Comparison of ENCODE assay signal across 17 cellular contexts in the genomic region with DNA sequence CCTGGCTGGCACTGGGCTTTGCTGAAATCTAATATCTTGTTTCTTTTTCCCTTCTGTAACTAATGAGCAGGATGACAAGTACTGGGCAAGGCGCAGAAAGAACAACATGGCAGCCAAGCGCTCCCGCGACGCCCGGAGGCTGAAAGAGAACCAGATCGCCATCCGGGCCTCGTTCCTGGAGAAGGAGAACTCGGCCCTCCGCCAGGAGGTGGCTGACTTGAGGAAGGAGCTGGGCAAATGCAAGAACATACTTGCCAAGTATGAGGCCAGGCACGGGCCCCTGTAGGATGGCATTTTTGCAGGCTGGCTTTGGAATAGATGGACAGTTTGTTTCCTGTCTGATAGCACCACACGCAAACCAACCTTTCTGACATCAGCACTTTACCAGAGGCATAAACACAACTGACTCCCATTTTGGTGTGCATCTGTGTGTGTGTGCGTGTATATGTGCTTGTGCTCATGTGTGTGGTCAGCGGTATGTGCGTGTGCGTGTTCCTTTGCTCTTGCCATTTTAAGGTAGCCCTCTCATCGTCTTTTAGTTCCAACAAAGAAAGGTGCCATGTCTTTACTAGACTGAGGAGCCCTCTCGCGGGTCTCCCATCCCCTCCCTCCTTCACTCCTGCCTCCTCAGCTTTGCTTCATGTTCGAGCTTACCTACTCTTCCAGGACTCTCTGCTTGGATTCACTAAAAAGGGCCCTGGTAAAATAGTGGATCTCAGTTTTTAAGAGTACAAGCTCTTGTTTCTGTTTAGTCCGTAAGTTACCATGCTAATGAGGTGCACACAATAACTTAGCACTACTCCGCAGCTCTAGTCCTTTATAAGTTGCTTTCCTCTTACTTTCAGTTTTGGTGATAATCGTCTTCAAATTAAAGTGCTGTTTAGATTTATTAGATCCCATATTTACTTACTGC. TPM values are rescaled to one million over a fixed set of nuclear protein-coding genes. Genes with fewer than 3 reads are reported as not detected.
A peak's percentile ranks its signal among the peaks of the same experiment; 100 is the strongest.
DNase-seq lines count a peak whose midpoint lies in the region; ATAC-seq and TF ChIP-seq lines count a peak whose summit lies in the region.
"Had no signal": no experiment of that assay in that cellular context is flagged by ENCODE, and none has a peak within 500 bp of the region (broad histone marks: within the 10 kb centered on the region; RNA-seq: fewer than 3 reads in every experiment).

No MANE protein-coding gene starts in this region.

- no peaks in the 10 kb centered on the region for H3K79me2 ChIP-seq in PC-3 (ENCODE audit: low read length)
- H3K79me2 ChIP-seq in fibroblast of lung (ENCODE audit: control insufficient read depth, insufficient read depth, low read length): no peaks in the 10 kb centered on the region
- H3K79me2 ChIP-seq in parathyroid adenoma: no peaks in the 10 kb centered on the region
- H3K79me2 ChIP-seq in GM23338 (replicated peaks; ENCODE audit: insufficient read depth): no peaks in the 10 kb centered on the region

- no peaks in the 10 kb centered on the region for H3K27me3 Mint-ChIP-seq in GM23338 (ENCODE audit: insufficient read depth, low read depth, poor library complexity)
- H3K27me3 Mint-ChIP-seq: effector memory CD8-positive, alpha-beta T cell had no signal

- in situ Hi-C loops in HAP-1 (cut with MboI; ENCODE audit: low sequenced_read_pairs): no loop called here

- POLR2A ChIA-PET in AG04450 (lab: Yijun Ruan, JAX): no interaction called here
- POLR2A ChIA-PET in PC-3 (lab: Charles Lee; ENCODE audit: unreplicated experiment): no interaction called here

- H3F3A ChIP-seq in PC-3 (ENCODE audit: low read length, unreplicated experiment) (no peaks in the 10 kb centered on the region), GM23338 (replicated peaks; ENCODE audit: low read depth) (no peaks in the 10 kb centered on the region)

- H4K20me1 ChIP-seq in PC-3 (ENCODE audit: low read length) (no peaks in the 10 kb centered on the region), fibroblast of lung (ENCODE audit: control insufficient read depth, extremely low read depth, insufficient read depth, low read length) (no peaks in the 10 kb centered on the region), GM23338 (replicated peaks; ENCODE audit: insufficient read depth) (no peaks in the 10 kb centered on the region)

- H3K9me2 ChIP-seq in PC-3 (replicated peaks; ENCODE audit: low read length): no peaks in the 10 kb centered on the region
- no peaks in the 10 kb centered on the region for H3K9me2 ChIP-seq in GM23338 (ENCODE audit: insufficient read depth)

- no peak overlapping the region for H3K4me3 Mint-ChIP-seq in GM23338
- H3K4me3 Mint-ChIP-seq: effector memory CD8-positive, alpha-beta T cell; naive B cell; stimulated activated effector memory CD8-positive, alpha-beta T cell treated with anti-CD3 and anti-CD28 coated beads, Interleukin-12 subunit alpha, Interleukin-12 subunit beta, amount 100 ng/mL, for 72 hours had no signal

- no peaks in the 10 kb centered on the region for H3K36me3 ChIP-seq in PC-3 (ENCODE audit: low read depth, low read length)
- no peaks in the 10 kb centered on the region for H3K36me3 ChIP-seq in fibroblast of lung (ENCODE audit: control insufficient read depth, insufficient read depth, low read length)
- H3K36me3 ChIP-seq in parathyroid adenoma (ENCODE audit: control insufficient read depth, insufficient read depth, low read length): no peaks in the 10 kb centered on the region
- no peaks in the 10 kb centered on the region for H3K36me3 ChIP-seq in GM23338 (ENCODE audit: insufficient read depth)
- no peaks in the 10 kb centered on the region for H3K36me3 ChIP-seq in WERI-Rb-1
- no peaks in the 10 kb centered on the region for H3K36me3 ChIP-seq in HAP-1 (replicated peaks)
- H3K36me3 ChIP-seq: brain microvascular endothelial cell had no signal

- CTCF ChIA-PET in AG04450 (lab: Charles Lee): interaction anchor here (0.6 to 1.5 kb wide), 2 partner anchors 36 to 193 kb away, joined by 3 to 4 read pairs; no protein-coding TSS in a partner anchor
- CTCF ChIA-PET in PC-3 (lab: Charles Lee): no interaction called here

- peak overlapping the region; percentile 12 for H3K4me2 ChIP-seq in PC-3 (ENCODE audit: low read length)
- peak overlapping the region; percentile 76 for H3K4me2 ChIP-seq in fibroblast of lung (ENCODE audit: extremely low read depth, insufficient read depth, low read length)
- peak overlapping the region; percentile 15 for H3K4me2 ChIP-seq in parathyroid adenoma (ENCODE audit: low read length)
- no peak overlapping the region for H3K4me2 ChIP-seq in GM23338

- no peak for TF ChIP-seq CTCF in AG04450 (IDR thresholded peaks at IDR 0.05; ENCODE audit: low read depth, low read length)
- no peak for TF ChIP-seq CTCF in PC-3 (conservative IDR thresholded peaks at IDR 0.05; ENCODE audit: low read depth, low read length)
- TF ChIP-seq CTCF in fibroblast of lung (conservative IDR thresholded peaks at IDR 0.05 in 1 of 2, IDR thresholded peaks at IDR 0.05 in 1 of 2; ENCODE audit: low read depth in 1 of 2, low read length in 2 of 2): no peak
- TF ChIP-seq CTCF in parathyroid adenoma (IDR thresholded peaks at IDR 0.05): no peak
- TF ChIP-seq CTCF in GM23338 (conservative IDR thresholded peaks at IDR 0.05; ENCODE audit: low read depth in 2 of 2): no peak
- no peak for TF ChIP-seq CTCF in WERI-Rb-1 (IDR thresholded peaks at IDR 0.05; ENCODE audit: low read depth, low read length)

- no peak overlapping the region for H3K9ac ChIP-seq in PC-3 (ENCODE audit: low read length)
- H3K9ac ChIP-seq in fibroblast of lung (ENCODE audit: insufficient read depth, low read length): no peak overlapping the region
- no peak overlapping the region for H3K9ac ChIP-seq in parathyroid adenoma

- H3K4me3 ChIP-seq in AG04450 (ENCODE audit: low read depth, low read length) (peak overlapping the region; percentile 5; the same call in 1 of the 2 replicates), PC-3 (ENCODE audit: low read length) (peak overlapping the region; percentile 29; the same call in 1 of the 2 replicates), fibroblast of lung (replicated peaks in 1 of 4; ENCODE audit: control extremely low read depth in 1 of 4, insufficient read depth in 1 of 4, low read depth in 3 of 4, low read length in 4 of 4) (peak overlapping the region; percentile 13 to 49 (median 30)), parathyroid adenoma (ENCODE audit: low read depth, low read length) (peak overlapping the region; percentile 7), GM23338 (no peak overlapping the region), WERI-Rb-1 (ENCODE audit: low read depth, low read length) (no peak overlapping the region), HAP-1 (no peak overlapping the region)
- H3K4me3 ChIP-seq: heart right ventricle, right lobe of liver had no signal

- peaks cover 3% of the 10 kb centered on the region for H3K27me3 ChIP-seq in AG04450 (ENCODE audit: control insufficient read depth, insufficient read depth, low read length)
- peaks cover 5% of the 10 kb centered on the region; the same call in 1 of the 2 replicates for H3K27me3 ChIP-seq in PC-3 (ENCODE audit: low read length)
- H3K27me3 ChIP-seq in fibroblast of lung (ENCODE audit: control insufficient read depth, insufficient read depth, low read length): no peaks in the 10 kb centered on the region
- H3K27me3 ChIP-seq in parathyroid adenoma (ENCODE audit: control insufficient read depth, insufficient read depth, low read length): no peaks in the 10 kb centered on the region
- H3K27me3 ChIP-seq in GM23338 (ENCODE audit: insufficient read depth): no peaks in the 10 kb centered on the region
- H3K27me3 ChIP-seq in WERI-Rb-1 (ENCODE audit: insufficient read depth, low read depth, severe bottlenecking): no peaks in the 10 kb centered on the region
- H3K27me3 ChIP-seq in HAP-1 (ENCODE audit: low read depth): no peaks in the 10 kb centered on the region
- H3K27me3 ChIP-seq: brain microvascular endothelial cell, heart right ventricle, right lobe of liver had no signal

- ATAC-seq in PC-3 (no peak), GM23338 (no peak)
- ATAC-seq: effector memory CD8-positive, alpha-beta T cell; stimulated activated effector memory CD8-positive, alpha-beta T cell treated with anti-CD3 and anti-CD28 coated beads, Interleukin-12 subunit alpha, Interleukin-12 subunit beta, amount 100 ng/mL, for 72 hours had no signal

- no peak overlapping the region for H3K27ac Mint-ChIP-seq in GM23338
- H3K27ac Mint-ChIP-seq: effector memory CD8-positive, alpha-beta T cell; naive B cell; stimulated activated effector memory CD8-positive, alpha-beta T cell treated with anti-CD3 and anti-CD28 coated beads, Interleukin-12 subunit alpha, Interleukin-12 subunit beta, amount 100 ng/mL, for 72 hours had no signal

- H2AFZ ChIP-seq in PC-3 (ENCODE audit: low read length): peak overlapping the region; percentile 46; the same call in 1 of the 2 replicates
- H2AFZ ChIP-seq in fibroblast of lung (ENCODE audit: low read length): peak overlapping the region; percentile 79
- H2AFZ ChIP-seq in parathyroid adenoma: peak overlapping the region; percentile 8
- H2AFZ ChIP-seq in GM23338: no peak overlapping the region

- no peaks in the 10 kb centered on the region for H3K4me1 Mint-ChIP-seq in GM23338
- H3K4me1 Mint-ChIP-seq: naive B cell; stimulated activated effector memory CD8-positive, alpha-beta T cell treated with anti-CD3 and anti-CD28 coated beads, Interleukin-12 subunit alpha, Interleukin-12 subunit beta, amount 100 ng/mL, for 72 hours had no signal

- DNase-seq in AG04450 (ENCODE audit: low read depth, low spot score): no peak
- DNase-seq in PC-3: no peak
- DNase-seq in fibroblast of lung (ENCODE audit: low read depth in 2 of 2): peak in 1 of 2 donors; percentile 42
- no peak for DNase-seq in activated CD4-positive, CD25-positive, alpha-beta regulatory T cell (lab: John Stamatoyannopoulos, UW)
- DNase-seq in GM23338 (ENCODE audit: low spot score): no peak
- DNase-seq in WERI-Rb-1: no peak
- DNase-seq in HAP-1 (ENCODE audit: low spot score in 2 of 2): no peak
- DNase-seq: brain microvascular endothelial cell; effector memory CD8-positive, alpha-beta T cell; heart right ventricle; naive B cell; NCI-H1092; NCI-H2171 treated with DMSO at 0.1 percent for 48 hours; right lobe of liver; SW 1271 had no signal

- intact Hi-C loops in PC-3 (cut with micrococcal nuclease): no loop called here

- H3K36me3 Mint-ChIP-seq in GM23338 (ENCODE audit: low read depth): no peaks in the 10 kb centered on the region
- H3K36me3 Mint-ChIP-seq: naive B cell; stimulated activated effector memory CD8-positive, alpha-beta T cell treated with anti-CD3 and anti-CD28 coated beads, Interleukin-12 subunit alpha, Interleukin-12 subunit beta, amount 100 ng/mL, for 72 hours had no signal

- H3K4me1 ChIP-seq in PC-3 (ENCODE audit: insufficient read depth, low read length): 0 out of 2 replicates have a peak, but pooled peaks cover 4% of the 10 kb centered on the region
- no peaks in the 10 kb centered on the region for H3K4me1 ChIP-seq in fibroblast of lung (ENCODE audit: control insufficient read depth, extremely low read depth, insufficient read depth, low read length)
- no peaks in the 10 kb centered on the region for H3K4me1 ChIP-seq in parathyroid adenoma
- no peaks in the 10 kb centered on the region for H3K4me1 ChIP-seq in GM23338 (ENCODE audit: insufficient read depth)
- no peaks in the 10 kb centered on the region for H3K4me1 ChIP-seq in HAP-1
- H3K4me1 ChIP-seq: right lobe of liver had no signal

- H3K9me3 ChIP-seq in AG04450 (ENCODE audit: control insufficient read depth, insufficient read depth, low read length) (no peaks in the 10 kb centered on the region), PC-3 (ENCODE audit: low read length) (no peaks in the 10 kb centered on the region), fibroblast of lung (ENCODE audit: control insufficient read depth, insufficient read depth, low read depth, low read length) (no peaks in the 10 kb centered on the region), parathyroid adenoma (ENCODE audit: control insufficient read depth, low read length) (no peaks in the 10 kb centered on the region), WERI-Rb-1 (ENCODE audit: severe bottlenecking) (no peaks in the 10 kb centered on the region), HAP-1 (no peaks in the 10 kb centered on the region)
- H3K9me3 ChIP-seq: heart right ventricle, right lobe of liver had no signal

- BruUV-seq in PC-3 (replicated peaks; lab: Mats Ljungman, UMichigan): no TSS peak

- H3K27ac ChIP-seq in AG04450 (ENCODE audit: low read depth, low read length) (no peak overlapping the region), PC-3 (ENCODE audit: low read length) (no peak overlapping the region), fibroblast of lung (ENCODE audit: insufficient read depth, low read length) (no peak overlapping the region), parathyroid adenoma (no peak overlapping the region), GM23338 (ENCODE audit: low read depth) (no peak overlapping the region), WERI-Rb-1 (no peak overlapping the region)
- H3K27ac ChIP-seq: brain microvascular endothelial cell, right lobe of liver had no signal

- H3K9me3 Mint-ChIP-seq in GM23338: no peaks in the 10 kb centered on the region
- H3K9me3 Mint-ChIP-seq: effector memory CD8-positive, alpha-beta T cell; naive B cell; stimulated activated effector memory CD8-positive, alpha-beta T cell treated with anti-CD3 and anti-CD28 coated beads, Interleukin-12 subunit alpha, Interleukin-12 subunit beta, amount 100 ng/mL, for 72 hours had no signal

RNA-seq across cellular contexts. Expression of gene HLF, which starts 56.1 kb away (rescaled TPM):
- polyA plus RNA-seq in AG04450 (2011; rRNA removed) (not detected in 2 replicates), fibroblast of lung (0.18 and 0.69 TPM in 2 replicates), GM23338 (2016; fragmentation: Nextera tagmentation; extraction: Ambion mirVana) (0.07 TPM in 1 of 2 replicates, not detected in the other)
- polyA minus RNA-seq in AG04450 (2011; rRNA and poly(A)+ RNA removed): not detected in 2 replicates
- total RNA-seq in PC-3 (2014; rRNA removed) (0.23 and 0.66 TPM in 2 replicates), fibroblast of lung (0.17 and 0.51 TPM in 2 replicates)
- polyA plus RNA-seq in fibroblast of lung (2012): 0.23 TPM in 2 replicates
- 3.5 TPM in 1 of 2 replicates, not detected in the other for polyA minus RNA-seq in fibroblast of lung (ENCODE audit: low replicate concordance)
- total RNA-seq in GM23338 (2014; rRNA removed; shearing (Covaris generic)): 0.28 and 0.35 TPM in 2 replicates

Comparison
In these comparisons a context has a peak if more than half of its experiments do, and no peak if none do; other contexts are left out.
1. H3K4me3 ChIP-seq: peak in AG04450 (single experiment), PC-3 (single experiment), fibroblast of lung (4 of 4) and parathyroid adenoma (single experiment); none in GM23338 (single experiment), WERI-Rb-1 (single experiment) and HAP-1 (single experiment).